In the genomic region with DNA sequence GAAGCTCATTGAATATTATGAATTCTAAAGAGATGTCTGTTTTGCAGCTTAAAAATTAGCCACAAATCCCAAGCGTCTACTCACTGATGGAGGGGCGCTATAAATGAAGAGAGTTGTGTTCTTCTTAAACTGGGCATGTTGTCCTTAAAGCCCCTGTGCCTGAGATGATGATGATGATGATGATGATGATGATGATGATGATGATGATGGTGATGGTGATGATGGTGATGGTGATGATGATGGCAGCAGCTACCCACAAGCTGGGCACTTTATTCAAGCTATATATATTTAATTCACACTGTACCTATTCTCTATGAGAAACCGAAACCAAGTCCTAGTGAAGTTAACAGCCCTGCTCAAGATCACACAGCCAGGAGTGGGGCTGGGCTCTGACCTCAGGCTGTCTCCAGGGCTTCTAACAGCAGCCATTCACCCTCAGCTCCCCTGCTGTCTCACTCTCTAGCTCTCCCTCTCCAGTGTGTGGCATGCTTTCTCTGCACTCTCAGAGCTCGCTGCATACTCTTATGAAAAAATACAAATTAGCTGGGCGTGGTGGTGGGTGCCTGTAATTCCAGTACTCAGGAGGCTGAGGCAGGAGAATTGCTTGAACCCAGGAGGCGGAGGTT, we compare ENCODE assay signal across 13 cellular contexts.
DNase-seq lines count a peak whose midpoint lies in the region; ATAC-seq and TF ChIP-seq lines count a peak whose summit lies in the region.
"Had no signal": no experiment of that assay in that cellular context is flagged by ENCODE, and none has a peak within 500 bp of the region (broad histone marks: within the 10 kb centered on the region; RNA-seq: fewer than 3 reads in every experiment).

No MANE protein-coding gene starts in this region.

- H3K9me3 Mint-ChIP-seq in activated CD8-positive, alpha-beta T cell treated with anti-CD3 and anti-CD28 coated beads for 36 hours, result no peaks in the 10 kb centered on the region
- H3K9me3 Mint-ChIP-seq in naive thymus-derived CD8-positive, alpha-beta T cell, result peaks cover 0 to 2% (median 0%) of the 10 kb centered on the region in 9 donors
- H3K9me3 Mint-ChIP-seq: stimulated activated effector memory CD8-positive, alpha-beta T cell treated with anti-CD3 and anti-CD28 coated beads, Interleukin-12 subunit alpha, Interleukin-12 subunit beta, amount 100 ng/mL, for 72 hours had no signal

- no peak overlapping the region for H3K4me3 ChIP-seq in psoas muscle
- no peak overlapping the region for H3K4me3 ChIP-seq in uterus
- H3K4me3 ChIP-seq: A549 had no signal

- H3K9me3 ChIP-seq in psoas muscle, result no peaks in the 10 kb centered on the region
- H3K9me3 ChIP-seq in uterus, result no peaks in the 10 kb centered on the region
- H3K9me3 ChIP-seq: A549 had no signal

- TF ChIP-seq CTCF in activated CD8-positive, alpha-beta T cell treated with anti-CD3 and anti-CD28 coated beads for 36 hours (IDR thresholded peaks at IDR 0.05), result no peak
- TF ChIP-seq CTCF in psoas muscle (IDR thresholded peaks at IDR 0.05) (no peak), uterus (IDR thresholded peaks at IDR 0.05) (no peak)

- DNase-seq in NCI-H1417 (lab: John Stamatoyannopoulos, UW) (peak; percentile 52 to 78 (median 61)), NCI-H1417 treated with DMSO at 0.1 percent for 48 hours (lab: John Stamatoyannopoulos, UW) (no peak), M059J (ENCODE audit: low read depth) (peak; percentile 48), psoas muscle (no peak), uterus (no peak)
- DNase-seq in activated CD8-positive, alpha-beta T cell treated with anti-CD3 and anti-CD28 coated beads for 36 hours, result peak; percentile 15
- DNase-seq in naive thymus-derived CD8-positive, alpha-beta T cell, result peak in 7 of 10 donors; percentile 16 to 50 (median 28)
- DNase-seq: activated CD8-positive, alpha-beta memory T cell treated with anti-CD3 and anti-CD28 coated beads, Interleukin-2, amount 50 U/mL, for 48 hours; GF-D8; islet precursor cell had no signal

- no peak overlapping the region for H3K4me3 Mint-ChIP-seq in activated CD8-positive, alpha-beta T cell treated with anti-CD3 and anti-CD28 coated beads for 36 hours
- peak overlapping the region in 9 of 10 donors; percentile 2 to 68 (median 48) for H3K4me3 Mint-ChIP-seq in naive thymus-derived CD8-positive, alpha-beta T cell
- H3K4me3 Mint-ChIP-seq: stimulated activated effector memory CD8-positive, alpha-beta T cell treated with anti-CD3 and anti-CD28 coated beads, Interleukin-12 subunit alpha, Interleukin-12 subunit beta, amount 100 ng/mL, for 72 hours had no signal

- peaks cover 39% of the 10 kb centered on the region for H3K4me1 Mint-ChIP-seq in activated CD8-positive, alpha-beta T cell treated with anti-CD3 and anti-CD28 coated beads for 36 hours (ENCODE audit: low read depth)
- H3K4me1 Mint-ChIP-seq in naive thymus-derived CD8-positive, alpha-beta T cell, result peaks cover 38 to 70% (median 54%) of the 10 kb centered on the region in 4 donors
- H3K4me1 Mint-ChIP-seq: stimulated activated effector memory CD8-positive, alpha-beta T cell treated with anti-CD3 and anti-CD28 coated beads, Interleukin-12 subunit alpha, Interleukin-12 subunit beta, amount 100 ng/mL, for 72 hours had no signal

- 81 to 83% (median 81%) methylated on average over 6 of the region's 6 CpGs for WGBS in psoas muscle, 3 donors

- CTCF ChIA-PET in activated CD8-positive, alpha-beta T cell treated with anti-CD3 and anti-CD28 coated beads for 36 hours (lab: Charles Lee), result no interaction called here

- ATAC-seq in activated CD8-positive, alpha-beta T cell treated with anti-CD3 and anti-CD28 coated beads for 36 hours, result peak; percentile 69
- ATAC-seq in naive thymus-derived CD8-positive, alpha-beta T cell, result peak; percentile 90 to 91
- ATAC-seq in psoas muscle (no peak), GM21529 (IDR thresholded peaks at IDR 0.05; ENCODE audit: unreplicated experiment) (no peak)
- ATAC-seq: A549; stimulated activated effector memory CD8-positive, alpha-beta T cell treated with anti-CD3 and anti-CD28 coated beads, Interleukin-12 subunit alpha, Interleukin-12 subunit beta, amount 100 ng/mL, for 72 hours had no signal

- H3K36me3 Mint-ChIP-seq in activated CD8-positive, alpha-beta T cell treated with anti-CD3 and anti-CD28 coated beads for 36 hours (ENCODE audit: low read depth), result no peaks in the 10 kb centered on the region
- no peaks in the 10 kb centered on the region for H3K36me3 Mint-ChIP-seq in naive thymus-derived CD8-positive, alpha-beta T cell
- H3K36me3 Mint-ChIP-seq: stimulated activated effector memory CD8-positive, alpha-beta T cell treated with anti-CD3 and anti-CD28 coated beads, Interleukin-12 subunit alpha, Interleukin-12 subunit beta, amount 100 ng/mL, for 72 hours had no signal

- no peak for TF ChIP-seq POLR2A in uterus (IDR thresholded peaks at IDR 0.05)

- H3K4me1 ChIP-seq in psoas muscle, result no peaks in the 10 kb centered on the region
- no peaks in the 10 kb centered on the region for H3K4me1 ChIP-seq in uterus
- H3K4me1 ChIP-seq: A549 had no signal

- H3K27me3 ChIP-seq in psoas muscle (ENCODE audit: insufficient read depth in 3 of 3, low read length in 2 of 3), result no peaks in the 10 kb centered on the region
- no peaks in the 10 kb centered on the region for H3K27me3 ChIP-seq in uterus

- H3K27ac ChIP-seq in psoas muscle (no peak overlapping the region), uterus (no peak overlapping the region)
- H3K27ac ChIP-seq: A549 had no signal

- H3K27ac Mint-ChIP-seq in activated CD8-positive, alpha-beta T cell treated with anti-CD3 and anti-CD28 coated beads for 36 hours, result no peak overlapping the region
- H3K27ac Mint-ChIP-seq in naive thymus-derived CD8-positive, alpha-beta T cell, result peak overlapping the region; percentile 5 to 89 (median 66)
- H3K27ac Mint-ChIP-seq: stimulated activated effector memory CD8-positive, alpha-beta T cell treated with anti-CD3 and anti-CD28 coated beads, Interleukin-12 subunit alpha, Interleukin-12 subunit beta, amount 100 ng/mL, for 72 hours had no signal

- no peaks in the 10 kb centered on the region for H3K27me3 Mint-ChIP-seq in activated CD8-positive, alpha-beta T cell treated with anti-CD3 and anti-CD28 coated beads for 36 hours
- H3K27me3 Mint-ChIP-seq in naive thymus-derived CD8-positive, alpha-beta T cell, result no peaks in the 10 kb centered on the region

- H3K36me3 ChIP-seq in psoas muscle (ENCODE audit: insufficient read depth in 1 of 2, low read depth in 1 of 2) (no peaks in the 10 kb centered on the region), uterus (no peaks in the 10 kb centered on the region)

- intact Hi-C loops in activated CD8-positive, alpha-beta T cell treated with anti-CD3 and anti-CD28 coated beads for 36 hours (cut with micrococcal nuclease), result no loop called here
- intact Hi-C loops in psoas muscle (cut with DNase I) (loop anchor here in 1 of 2 donors (10.0 kb wide), 1 partner anchor 92 kb away; no protein-coding TSS in a partner anchor), uterus (cut with DNase I; ENCODE audit: low total_unique reads) (no loop called here)

- POLR2A ChIA-PET in activated CD8-positive, alpha-beta T cell treated with anti-CD3 and anti-CD28 coated beads for 36 hours (lab: Charles Lee), result interaction anchor here (0.7 to 2.3 kb wide), 2 partner anchors 20 to 22 kb away, joined by 3 to 5 read pairs; no protein-coding TSS in a partner anchor
- POLR2A ChIA-PET in naive thymus-derived CD8-positive, alpha-beta T cell (lab: Charles Lee), result interaction anchor here (0.7 to 1.5 kb wide), 4 partner anchors 13 to 89 kb away, joined by 3 to 4 read pairs (median 4); no protein-coding TSS in a partner anchor

Comparison
In these comparisons a context has a peak if more than half of its experiments do, and no peak if none do; other contexts are left out.
1. DNase-seq: peak in NCI-H1417 (3 of 3), M059J (single experiment), activated CD8-positive, alpha-beta T cell treated with anti-CD3 and anti-CD28 coated beads for 36 hours (single experiment) and naive thymus-derived CD8-positive, alpha-beta T cell (7 of 10); none in NCI-H1417 treated with DMSO at 0.1 percent for 48 hours (single experiment), psoas muscle (0 of 2) and uterus (0 of 2).
2. ATAC-seq: peak in activated CD8-positive, alpha-beta T cell treated with anti-CD3 and anti-CD28 coated beads for 36 hours (single experiment) and naive thymus-derived CD8-positive, alpha-beta T cell (2 of 2); none in psoas muscle (0 of 4) and GM21529 (single experiment).